1 cellular context compared by ENCODE assay signal in the genomic region with DNA sequence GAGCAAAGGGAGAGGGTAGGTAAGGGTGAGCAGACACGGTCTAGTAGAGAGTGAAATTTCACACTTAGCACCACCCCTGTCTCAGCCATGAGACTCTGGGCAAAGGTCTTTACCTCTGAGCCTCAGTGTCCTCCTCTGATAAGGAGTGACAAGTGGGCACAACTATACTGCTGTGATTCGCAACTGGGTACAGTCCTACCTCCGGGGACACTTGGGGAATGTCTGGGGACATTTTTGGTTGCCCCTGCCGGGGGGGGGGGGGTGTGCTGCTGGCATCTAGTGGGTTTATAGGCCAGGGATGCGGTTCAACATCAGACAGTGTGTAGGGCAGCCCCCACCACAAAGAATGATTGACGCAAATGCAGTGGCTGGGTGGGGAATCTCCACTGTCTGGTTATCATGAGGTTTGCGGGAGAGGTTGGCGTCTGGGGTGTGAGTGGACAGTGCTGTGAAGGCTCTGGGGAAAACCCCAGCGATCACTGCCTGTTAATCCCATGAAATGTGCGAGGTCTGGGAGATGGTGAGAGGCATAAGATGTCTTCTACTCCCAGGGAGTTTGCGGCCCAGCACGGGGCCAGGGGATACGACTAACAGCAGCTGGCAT.
TF ChIP-seq lines count a peak whose summit lies in the region.

No MANE protein-coding gene starts in this region.

TF ChIP-seq in GM12878, 131 proteins besides CTCF, POLR2A, EP300 and RAD21:
- TF ChIP-seq, protein P1, sequence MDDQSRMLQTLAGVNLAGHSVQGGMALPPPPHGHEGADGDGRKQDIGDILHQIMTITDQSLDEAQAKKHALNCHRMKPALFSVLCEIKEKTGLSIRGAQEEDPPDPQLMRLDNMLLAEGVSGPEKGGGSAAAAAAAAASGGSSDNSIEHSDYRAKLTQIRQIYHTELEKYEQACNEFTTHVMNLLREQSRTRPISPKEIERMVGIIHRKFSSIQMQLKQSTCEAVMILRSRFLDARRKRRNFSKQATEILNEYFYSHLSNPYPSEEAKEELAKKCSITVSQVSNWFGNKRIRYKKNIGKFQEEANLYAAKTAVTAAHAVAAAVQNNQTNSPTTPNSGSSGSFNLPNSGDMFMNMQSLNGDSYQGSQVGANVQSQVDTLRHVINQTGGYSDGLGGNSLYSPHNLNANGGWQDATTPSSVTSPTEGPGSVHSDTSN (IDR thresholded peaks at IDR 0.05; ENCODE audit: insufficient replicate concordance, low read depth, low read length), result peak; percentile 64
- TF ChIP-seq WRNIP1 (IDR thresholded peaks at IDR 0.05; ENCODE audit: borderline replicate concordance, low read depth, low read length) (no peak), FOXM1 (IDR thresholded peaks at IDR 0.05; ENCODE audit: low read depth, low read length) (no peak), CBX3 (IDR thresholded peaks at IDR 0.05; ENCODE audit: borderline replicate concordance, low read depth) (no peak), NR2F1 (conservative IDR thresholded peaks at IDR 0.05) (peak; percentile 61; the same call in 1 of the 2 replicates), ZBED1 (IDR thresholded peaks at IDR 0.05; ENCODE audit: borderline replicate concordance) (0 out of 2 replicates have a peak, but pooled peaks have one; percentile 26), RELA (IDR thresholded peaks at IDR 0.05; ENCODE audit: borderline replicate concordance, partially characterized antibody) (no peak), IKZF1 (conservative IDR thresholded peaks at IDR 0.05) (peak; percentile 21; the same call in 1 of the 2 replicates), HDGF (IDR thresholded peaks at IDR 0.05) (no peak), RUNX3 (IDR thresholded peaks at IDR 0.05; ENCODE audit: low read length) (peak; percentile 59), ZNF384 (IDR thresholded peaks at IDR 0.05; ENCODE audit: borderline replicate concordance, low read depth, low read length) (no peak), MTA2 (IDR thresholded peaks at IDR 0.05; ENCODE audit: low read depth) (peak; percentile 40; the same call in 1 of the 2 replicates), SIN3A (IDR thresholded peaks at IDR 0.05; ENCODE audit: low read depth, low read length) (no peak), SMAD5 (IDR thresholded peaks at IDR 0.05; ENCODE audit: low read depth) (no peak), YY1 (IDR thresholded peaks at IDR 0.05; ENCODE audit: low read depth, low read length) (no peak), NR2C1 (IDR thresholded peaks at IDR 0.05) (no peak)
- TF ChIP-seq, protein P2, sequence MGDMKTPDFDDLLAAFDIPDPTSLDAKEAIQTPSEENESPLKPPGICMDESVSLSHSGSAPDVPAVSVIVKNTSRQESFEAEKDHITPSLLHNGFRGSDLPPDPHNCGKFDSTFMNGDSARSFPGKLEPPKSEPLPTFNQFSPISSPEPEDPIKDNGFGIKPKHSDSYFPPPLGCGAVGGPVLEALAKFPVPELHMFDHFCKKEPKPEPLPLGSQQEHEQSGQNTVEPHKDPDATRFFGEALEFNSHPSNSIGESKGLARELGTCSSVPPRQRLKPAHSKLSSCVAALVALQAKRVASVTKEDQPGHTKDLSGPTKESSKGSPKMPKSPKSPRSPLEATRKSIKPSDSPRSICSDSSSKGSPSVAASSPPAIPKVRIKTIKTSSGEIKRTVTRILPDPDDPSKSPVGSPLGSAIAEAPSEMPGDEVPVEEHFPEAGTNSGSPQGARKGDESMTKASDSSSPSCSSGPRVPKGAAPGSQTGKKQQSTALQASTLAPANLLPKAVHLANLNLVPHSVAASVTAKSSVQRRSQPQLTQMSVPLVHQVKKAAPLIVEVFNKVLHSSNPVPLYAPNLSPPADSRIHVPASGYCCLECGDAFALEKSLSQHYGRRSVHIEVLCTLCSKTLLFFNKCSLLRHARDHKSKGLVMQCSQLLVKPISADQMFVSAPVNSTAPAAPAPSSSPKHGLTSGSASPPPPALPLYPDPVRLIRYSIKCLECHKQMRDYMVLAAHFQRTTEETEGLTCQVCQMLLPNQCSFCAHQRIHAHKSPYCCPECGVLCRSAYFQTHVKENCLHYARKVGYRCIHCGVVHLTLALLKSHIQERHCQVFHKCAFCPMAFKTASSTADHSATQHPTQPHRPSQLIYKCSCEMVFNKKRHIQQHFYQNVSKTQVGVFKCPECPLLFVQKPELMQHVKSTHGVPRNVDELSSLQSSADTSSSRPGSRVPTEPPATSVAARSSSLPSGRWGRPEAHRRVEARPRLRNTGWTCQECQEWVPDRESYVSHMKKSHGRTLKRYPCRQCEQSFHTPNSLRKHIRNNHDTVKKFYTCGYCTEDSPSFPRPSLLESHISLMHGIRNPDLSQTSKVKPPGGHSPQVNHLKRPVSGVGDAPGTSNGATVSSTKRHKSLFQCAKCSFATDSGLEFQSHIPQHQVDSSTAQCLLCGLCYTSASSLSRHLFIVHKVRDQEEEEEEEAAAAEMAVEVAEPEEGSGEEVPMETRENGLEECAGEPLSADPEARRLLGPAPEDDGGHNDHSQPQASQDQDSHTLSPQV (IDR thresholded peaks at IDR 0.05), result no peak
- TF ChIP-seq, protein P3, sequence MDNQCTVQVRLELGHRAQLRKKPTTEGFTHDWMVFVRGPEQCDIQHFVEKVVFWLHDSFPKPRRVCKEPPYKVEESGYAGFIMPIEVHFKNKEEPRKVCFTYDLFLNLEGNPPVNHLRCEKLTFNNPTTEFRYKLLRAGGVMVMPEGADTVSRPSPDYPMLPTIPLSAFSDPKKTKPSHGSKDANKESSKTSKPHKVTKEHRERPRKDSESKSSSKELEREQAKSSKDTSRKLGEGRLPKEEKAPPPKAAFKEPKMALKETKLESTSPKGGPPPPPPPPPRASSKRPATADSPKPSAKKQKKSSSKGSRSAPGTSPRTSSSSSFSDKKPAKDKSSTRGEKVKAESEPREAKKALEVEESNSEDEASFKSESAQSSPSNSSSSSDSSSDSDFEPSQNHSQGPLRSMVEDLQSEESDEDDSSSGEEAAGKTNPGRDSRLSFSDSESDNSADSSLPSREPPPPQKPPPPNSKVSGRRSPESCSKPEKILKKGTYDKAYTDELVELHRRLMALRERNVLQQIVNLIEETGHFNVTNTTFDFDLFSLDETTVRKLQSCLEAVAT (IDR thresholded peaks at IDR 0.05), result 0 out of 2 replicates have a peak, but pooled peaks have one; percentile 21
- TF ChIP-seq, protein P4, sequence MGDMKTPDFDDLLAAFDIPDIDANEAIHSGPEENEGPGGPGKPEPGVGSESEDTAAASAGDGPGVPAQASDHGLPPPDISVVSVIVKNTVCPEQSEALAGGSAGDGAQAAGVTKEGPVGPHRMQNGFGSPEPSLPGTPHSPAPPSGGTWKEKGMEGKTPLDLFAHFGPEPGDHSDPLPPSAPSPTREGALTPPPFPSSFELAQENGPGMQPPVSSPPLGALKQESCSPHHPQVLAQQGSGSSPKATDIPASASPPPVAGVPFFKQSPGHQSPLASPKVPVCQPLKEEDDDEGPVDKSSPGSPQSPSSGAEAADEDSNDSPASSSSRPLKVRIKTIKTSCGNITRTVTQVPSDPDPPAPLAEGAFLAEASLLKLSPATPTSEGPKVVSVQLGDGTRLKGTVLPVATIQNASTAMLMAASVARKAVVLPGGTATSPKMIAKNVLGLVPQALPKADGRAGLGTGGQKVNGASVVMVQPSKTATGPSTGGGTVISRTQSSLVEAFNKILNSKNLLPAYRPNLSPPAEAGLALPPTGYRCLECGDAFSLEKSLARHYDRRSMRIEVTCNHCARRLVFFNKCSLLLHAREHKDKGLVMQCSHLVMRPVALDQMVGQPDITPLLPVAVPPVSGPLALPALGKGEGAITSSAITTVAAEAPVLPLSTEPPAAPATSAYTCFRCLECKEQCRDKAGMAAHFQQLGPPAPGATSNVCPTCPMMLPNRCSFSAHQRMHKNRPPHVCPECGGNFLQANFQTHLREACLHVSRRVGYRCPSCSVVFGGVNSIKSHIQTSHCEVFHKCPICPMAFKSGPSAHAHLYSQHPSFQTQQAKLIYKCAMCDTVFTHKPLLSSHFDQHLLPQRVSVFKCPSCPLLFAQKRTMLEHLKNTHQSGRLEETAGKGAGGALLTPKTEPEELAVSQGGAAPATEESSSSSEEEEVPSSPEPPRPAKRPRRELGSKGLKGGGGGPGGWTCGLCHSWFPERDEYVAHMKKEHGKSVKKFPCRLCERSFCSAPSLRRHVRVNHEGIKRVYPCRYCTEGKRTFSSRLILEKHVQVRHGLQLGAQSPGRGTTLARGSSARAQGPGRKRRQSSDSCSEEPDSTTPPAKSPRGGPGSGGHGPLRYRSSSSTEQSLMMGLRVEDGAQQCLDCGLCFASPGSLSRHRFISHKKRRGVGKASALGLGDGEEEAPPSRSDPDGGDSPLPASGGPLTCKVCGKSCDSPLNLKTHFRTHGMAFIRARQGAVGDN (IDR thresholded peaks at IDR 0.05), result 0 out of 2 replicates have a peak, but pooled peaks have one; percentile 32
- TF ChIP-seq, protein P5, sequence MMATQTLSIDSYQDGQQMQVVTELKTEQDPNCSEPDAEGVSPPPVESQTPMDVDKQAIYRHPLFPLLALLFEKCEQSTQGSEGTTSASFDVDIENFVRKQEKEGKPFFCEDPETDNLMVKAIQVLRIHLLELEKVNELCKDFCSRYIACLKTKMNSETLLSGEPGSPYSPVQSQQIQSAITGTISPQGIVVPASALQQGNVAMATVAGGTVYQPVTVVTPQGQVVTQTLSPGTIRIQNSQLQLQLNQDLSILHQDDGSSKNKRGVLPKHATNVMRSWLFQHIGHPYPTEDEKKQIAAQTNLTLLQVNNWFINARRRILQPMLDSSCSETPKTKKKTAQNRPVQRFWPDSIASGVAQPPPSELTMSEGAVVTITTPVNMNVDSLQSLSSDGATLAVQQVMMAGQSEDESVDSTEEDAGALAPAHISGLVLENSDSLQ (IDR thresholded peaks at IDR 0.05), result peak; percentile 82
